In genomic region chr19:47195462-47195861, GRCh38 we compare ENCODE assay signal across 16 cellular contexts.
"Had no signal": no experiment of that assay in that cellular context is flagged by ENCODE, and none has a peak within 500 bp of the region (broad histone marks: within the 10 kb centered on the region; RNA-seq: fewer than 3 reads in every experiment).

No MANE protein-coding gene starts in this region.

- H3K27ac ChIP-seq: lower lobe of right lung, neutrophil, parathyroid adenoma, tibial artery, uterus had no signal

- H3K36me3 ChIP-seq: uterus had no signal

- DNase-seq: activated CD4-positive, alpha-beta T cell treated with anti-CD3 and anti-CD28 coated beads for 36 hours; activated CD8-positive, alpha-beta T cell treated with anti-CD3 and anti-CD28 coated beads for 36 hours; activated naive CD4-positive, alpha-beta T cell treated with anti-CD3 and anti-CD28 coated beads, Interleukin-2, amount 50 U/mL, for 16 hours; anterior cingulate cortex; cerebellar nuclear complex; effector memory CD4-positive, alpha-beta T cell; head of caudate nucleus; left cardiac atrium; lower lobe of right lung; naive thymus-derived CD8-positive, alpha-beta T cell; stimulated activated CD4-positive, alpha-beta T cell treated with anti-CD3 and anti-CD28 coated beads, Interleukin-1b, Interleukin-23, amount 100 ng/mL, for 48 hours; tibial artery; uterus had no signal

- H3K9me3 Mint-ChIP-seq: activated CD8-positive, alpha-beta T cell treated with anti-CD3 and anti-CD28 coated beads for 36 hours; naive thymus-derived CD8-positive, alpha-beta T cell had no signal

- H3K27ac Mint-ChIP-seq: activated CD4-positive, alpha-beta T cell treated with anti-CD3 and anti-CD28 coated beads for 36 hours; activated CD8-positive, alpha-beta T cell treated with anti-CD3 and anti-CD28 coated beads for 36 hours had no signal

- ATAC-seq: activated CD4-positive, alpha-beta T cell treated with anti-CD3 and anti-CD28 coated beads for 36 hours; activated CD8-positive, alpha-beta T cell treated with anti-CD3 and anti-CD28 coated beads for 36 hours; left cardiac atrium; lower lobe of right lung; naive thymus-derived CD8-positive, alpha-beta T cell had no signal

- H3K4me3 Mint-ChIP-seq: activated CD4-positive, alpha-beta T cell treated with anti-CD3 and anti-CD28 coated beads for 36 hours; activated CD8-positive, alpha-beta T cell treated with anti-CD3 and anti-CD28 coated beads for 36 hours; naive thymus-derived CD8-positive, alpha-beta T cell had no signal

- H3K4me3 ChIP-seq: lower lobe of right lung, tibial artery, uterus had no signal

- FAIRE-seq: frontal cortex had no signal

- H3K9ac ChIP-seq: parathyroid adenoma had no signal

- H3K27me3 Mint-ChIP-seq: activated CD4-positive, alpha-beta T cell treated with anti-CD3 and anti-CD28 coated beads for 36 hours; activated CD8-positive, alpha-beta T cell treated with anti-CD3 and anti-CD28 coated beads for 36 hours; naive thymus-derived CD8-positive, alpha-beta T cell had no signal

- H2AFZ ChIP-seq: parathyroid adenoma had no signal

- H3K9me3 ChIP-seq: lower lobe of right lung, neutrophil, tibial artery, uterus had no signal

- H3K27me3 ChIP-seq: neutrophil, tibial artery, uterus had no signal
